Comparison of ENCODE assay signal across 1 cellular context in genomic region chr11:65720237-65720934, GRCh38.
TF ChIP-seq lines count a peak whose summit lies in the region.

RNASEH2C (minus strand) TSS chr11:65720798; CDS start chr11:65720758, 40 bp downstream.

TF ChIP-seq in HepG2, 621 proteins besides CTCF, POLR2A, EP300 and RAD21 (continued from another document and continues in another):
- peak; percentile 79; the same call in 1 of the 2 replicates for TF ChIP-seq ZNF614 (CRISPR knock-in tag; IDR thresholded peaks at IDR 0.05; ENCODE audit: borderline replicate concordance)
- peak; percentile 79 for TF ChIP-seq PHF20 (CRISPR knock-in tag; IDR thresholded peaks at IDR 0.05)
- no peak for TF ChIP-seq ZBTB37 (CRISPR knock-in tag; IDR thresholded peaks at IDR 0.05)
- no peak for TF ChIP-seq NFE2L2 (IDR thresholded peaks at IDR 0.05; ENCODE audit: low read length)
- TF ChIP-seq HOXA5 (CRISPR knock-in tag; IDR thresholded peaks at IDR 0.05): no peak
- TF ChIP-seq ZNF138 (CRISPR knock-in tag; IDR thresholded peaks at IDR 0.05; ENCODE audit: low read depth): 0 out of 2 replicates have a peak, but pooled peaks have one; percentile 64
- no peak for TF ChIP-seq XRCC5 (optimal IDR thresholded peaks at IDR 0.05; ENCODE audit: low read length)
- peak; percentile 93 for TF ChIP-seq TFDP1 (CRISPR knock-in tag; IDR thresholded peaks at IDR 0.05; ENCODE audit: borderline replicate concordance)
- peak; percentile 82; the same call in 1 of the 2 replicates for TF ChIP-seq ZNF790 (CRISPR knock-in tag; IDR thresholded peaks at IDR 0.05; ENCODE audit: borderline replicate concordance)
- TF ChIP-seq HHEX (CRISPR knock-in tag; IDR thresholded peaks at IDR 0.05): no peak
- TF ChIP-seq ZNF75D (CRISPR knock-in tag; IDR thresholded peaks at IDR 0.05; ENCODE audit: borderline replicate concordance): no peak
- TF ChIP-seq SRSF9 (IDR thresholded peaks at IDR 0.05; ENCODE audit: borderline replicate concordance, insufficient read depth, low read depth, low read length, poor library complexity, severe bottlenecking): no peak
- TF ChIP-seq ZNF17 (CRISPR knock-in tag; IDR thresholded peaks at IDR 0.05): no peak
- 0 out of 2 replicates have a peak, but pooled peaks have one; percentile 50 for TF ChIP-seq TSC22D2 (CRISPR knock-in tag; IDR thresholded peaks at IDR 0.05; ENCODE audit: borderline replicate concordance)
- no peak for TF ChIP-seq ZFP37 (CRISPR knock-in tag; IDR thresholded peaks at IDR 0.05; ENCODE audit: borderline replicate concordance)
- TF ChIP-seq KDM2A (CRISPR knock-in tag; IDR thresholded peaks at IDR 0.05; ENCODE audit: borderline replicate concordance, low read depth): peak; percentile 92
- no peak for TF ChIP-seq ZNF256 (CRISPR knock-in tag; conservative IDR thresholded peaks at IDR 0.05)
- no peak for TF ChIP-seq LRRFIP1 (CRISPR knock-in tag; conservative IDR thresholded peaks at IDR 0.05)
- no peak for TF ChIP-seq ZNF569 (CRISPR knock-in tag; IDR thresholded peaks at IDR 0.05; ENCODE audit: borderline replicate concordance)
- TF ChIP-seq ZBTB25 (CRISPR knock-in tag; IDR thresholded peaks at IDR 0.05): peak; percentile 84; the same call in 1 of the 2 replicates
- TF ChIP-seq MZF1 (CRISPR knock-in tag; IDR thresholded peaks at IDR 0.05; ENCODE audit: borderline replicate concordance): no peak
- no peak for TF ChIP-seq NBN (conservative IDR thresholded peaks at IDR 0.05)
- no peak for TF ChIP-seq NAIF1 (CRISPR knock-in tag; IDR thresholded peaks at IDR 0.05; ENCODE audit: borderline replicate concordance)
- TF ChIP-seq ELF4 (CRISPR knock-in tag; IDR thresholded peaks at IDR 0.05; ENCODE audit: borderline replicate concordance): no peak
- TF ChIP-seq EZH2 (conservative IDR thresholded peaks at IDR 0.05; ENCODE audit: low read depth, low read length): no peak
- no peak for TF ChIP-seq BHLHE40 (IDR thresholded peaks at IDR 0.05; ENCODE audit: low read length)
- no peak for TF ChIP-seq ARID2 (CRISPR knock-in tag; IDR thresholded peaks at IDR 0.05; ENCODE audit: borderline replicate concordance)
- TF ChIP-seq, protein P1, sequence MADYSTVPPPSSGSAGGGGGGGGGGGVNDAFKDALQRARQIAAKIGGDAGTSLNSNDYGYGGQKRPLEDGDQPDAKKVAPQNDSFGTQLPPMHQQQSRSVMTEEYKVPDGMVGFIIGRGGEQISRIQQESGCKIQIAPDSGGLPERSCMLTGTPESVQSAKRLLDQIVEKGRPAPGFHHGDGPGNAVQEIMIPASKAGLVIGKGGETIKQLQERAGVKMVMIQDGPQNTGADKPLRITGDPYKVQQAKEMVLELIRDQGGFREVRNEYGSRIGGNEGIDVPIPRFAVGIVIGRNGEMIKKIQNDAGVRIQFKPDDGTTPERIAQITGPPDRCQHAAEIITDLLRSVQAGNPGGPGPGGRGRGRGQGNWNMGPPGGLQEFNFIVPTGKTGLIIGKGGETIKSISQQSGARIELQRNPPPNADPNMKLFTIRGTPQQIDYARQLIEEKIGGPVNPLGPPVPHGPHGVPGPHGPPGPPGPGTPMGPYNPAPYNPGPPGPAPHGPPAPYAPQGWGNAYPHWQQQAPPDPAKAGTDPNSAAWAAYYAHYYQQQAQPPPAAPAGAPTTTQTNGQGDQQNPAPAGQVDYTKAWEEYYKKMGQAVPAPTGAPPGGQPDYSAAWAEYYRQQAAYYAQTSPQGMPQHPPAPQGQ (CRISPR knock-in tag; IDR thresholded peaks at IDR 0.05; ENCODE audit: borderline replicate concordance): no peak
- TF ChIP-seq ZC3H4 (CRISPR knock-in tag; IDR thresholded peaks at IDR 0.05; ENCODE audit: borderline replicate concordance): no peak
- no peak for TF ChIP-seq NR3C1 (CRISPR knock-in tag; IDR thresholded peaks at IDR 0.05)
- no peak for TF ChIP-seq MATR3 (CRISPR knock-in tag; IDR thresholded peaks at IDR 0.05)
- TF ChIP-seq IKZF5 (CRISPR knock-in tag; IDR thresholded peaks at IDR 0.05): peak; percentile 68
- no peak for TF ChIP-seq SOX13 (IDR thresholded peaks at IDR 0.05)
- TF ChIP-seq SOX13 (CRISPR knock-in tag; conservative IDR thresholded peaks at IDR 0.05 in 1 of 2, IDR thresholded peaks at IDR 0.05 in 1 of 2): no peak
- TF ChIP-seq, protein P2, sequence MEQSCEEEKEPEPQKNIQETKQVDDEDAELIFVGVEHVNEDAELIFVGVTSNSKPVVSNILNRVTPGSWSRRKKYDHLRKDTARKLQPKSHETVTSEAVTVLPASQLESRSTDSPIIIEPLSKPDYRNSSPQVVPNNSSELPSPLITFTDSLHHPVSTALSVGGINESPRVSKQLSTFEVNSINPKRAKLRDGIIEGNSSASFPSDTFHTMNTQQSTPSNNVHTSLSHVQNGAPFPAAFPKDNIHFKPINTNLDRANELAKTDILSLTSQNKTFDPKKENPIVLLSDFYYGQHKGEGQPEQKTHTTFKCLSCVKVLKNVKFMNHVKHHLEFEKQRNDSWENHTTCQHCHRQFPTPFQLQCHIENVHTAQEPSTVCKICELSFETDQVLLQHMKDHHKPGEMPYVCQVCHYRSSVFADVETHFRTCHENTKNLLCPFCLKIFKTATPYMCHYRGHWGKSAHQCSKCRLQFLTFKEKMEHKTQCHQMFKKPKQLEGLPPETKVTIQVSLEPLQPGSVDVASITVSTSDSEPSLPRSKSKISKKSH (CRISPR knock-in tag; IDR thresholded peaks at IDR 0.05; ENCODE audit: borderline replicate concordance): no peak; the same call in 1 of the 2 replicates
- TF ChIP-seq ZNF549 (CRISPR knock-in tag; IDR thresholded peaks at IDR 0.05): no peak
- peak; percentile 67; the same call in 1 of the 2 replicates for TF ChIP-seq ZBTB38 (CRISPR knock-in tag; IDR thresholded peaks at IDR 0.05)
- TF ChIP-seq HNRNPUL1 (IDR thresholded peaks at IDR 0.05; ENCODE audit: low read depth, low read length): peak; percentile 20; the same call in 1 of the 2 replicates
- TF ChIP-seq ZNF883 (CRISPR knock-in tag; IDR thresholded peaks at IDR 0.05; ENCODE audit: not compliant biosample characterization): peak; percentile 71
- TF ChIP-seq ZFY (CRISPR knock-in tag; IDR thresholded peaks at IDR 0.05): peak; percentile 98
- TF ChIP-seq ZFP62 (CRISPR knock-in tag; IDR thresholded peaks at IDR 0.05): 0 out of 2 replicates have a peak, but pooled peaks have one; percentile 40
- TF ChIP-seq ZNF546 (CRISPR knock-in tag; conservative IDR thresholded peaks at IDR 0.05): peak; percentile 73; the same call in 1 of the 2 replicates
- TF ChIP-seq ZNF772 (CRISPR knock-in tag; IDR thresholded peaks at IDR 0.05): no peak; the same call in 1 of the 2 replicates
- 0 out of 2 replicates have a peak, but pooled peaks have one; percentile 58 for TF ChIP-seq ZNF768 (CRISPR knock-in tag; IDR thresholded peaks at IDR 0.05)
- peak; percentile 67; the same call in 1 of the 2 replicates for TF ChIP-seq ZNF564 (CRISPR knock-in tag; IDR thresholded peaks at IDR 0.05)
- peak; percentile 89; the same call in 1 of the 2 replicates for TF ChIP-seq KDM5B (CRISPR knock-in tag; IDR thresholded peaks at IDR 0.05; ENCODE audit: borderline replicate concordance)
- no peak for TF ChIP-seq FOXK2 (IDR thresholded peaks at IDR 0.05)
- TF ChIP-seq HNF4A (CRISPR knock-in tag; IDR thresholded peaks at IDR 0.05): no peak
- TF ChIP-seq, protein P3, sequence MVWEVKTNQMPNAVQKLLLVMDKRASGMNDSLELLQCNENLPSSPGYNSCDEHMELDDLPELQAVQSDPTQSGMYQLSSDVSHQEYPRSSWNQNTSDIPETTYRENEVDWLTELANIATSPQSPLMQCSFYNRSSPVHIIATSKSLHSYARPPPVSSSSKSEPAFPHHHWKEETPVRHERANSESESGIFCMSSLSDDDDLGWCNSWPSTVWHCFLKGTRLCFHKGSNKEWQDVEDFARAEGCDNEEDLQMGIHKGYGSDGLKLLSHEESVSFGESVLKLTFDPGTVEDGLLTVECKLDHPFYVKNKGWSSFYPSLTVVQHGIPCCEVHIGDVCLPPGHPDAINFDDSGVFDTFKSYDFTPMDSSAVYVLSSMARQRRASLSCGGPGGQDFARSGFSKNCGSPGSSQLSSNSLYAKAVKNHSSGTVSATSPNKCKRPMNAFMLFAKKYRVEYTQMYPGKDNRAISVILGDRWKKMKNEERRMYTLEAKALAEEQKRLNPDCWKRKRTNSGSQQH (CRISPR knock-in tag; IDR thresholded peaks at IDR 0.05; ENCODE audit: low read depth): no peak; the same call in 1 of the 2 replicates
- no peak for TF ChIP-seq WIZ (CRISPR knock-in tag; IDR thresholded peaks at IDR 0.05)
- TF ChIP-seq, protein P4, sequence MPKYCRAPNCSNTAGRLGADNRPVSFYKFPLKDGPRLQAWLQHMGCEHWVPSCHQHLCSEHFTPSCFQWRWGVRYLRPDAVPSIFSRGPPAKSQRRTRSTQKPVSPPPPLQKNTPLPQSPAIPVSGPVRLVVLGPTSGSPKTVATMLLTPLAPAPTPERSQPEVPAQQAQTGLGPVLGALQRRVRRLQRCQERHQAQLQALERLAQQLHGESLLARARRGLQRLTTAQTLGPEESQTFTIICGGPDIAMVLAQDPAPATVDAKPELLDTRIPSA (CRISPR knock-in tag; IDR thresholded peaks at IDR 0.05; ENCODE audit: borderline replicate concordance): peak; percentile 53; the same call in 1 of the 2 replicates
- TF ChIP-seq MBD4 (IDR thresholded peaks at IDR 0.05; ENCODE audit: borderline replicate concordance, low read length): no peak
- 0 out of 2 replicates have a peak, but pooled peaks have one; percentile 44 for TF ChIP-seq TGIF2 (CRISPR knock-in tag; IDR thresholded peaks at IDR 0.05)
- TF ChIP-seq MED8 (CRISPR knock-in tag; IDR thresholded peaks at IDR 0.05; ENCODE audit: insufficient replicate concordance): no peak
- TF ChIP-seq FIP1L1 (IDR thresholded peaks at IDR 0.05; ENCODE audit: borderline replicate concordance, insufficient read depth, low read depth, low read length): no peak
- no peak for TF ChIP-seq TBP (CRISPR knock-in tag; IDR thresholded peaks at IDR 0.05)
